14 cellular contexts compared by ENCODE assay signal in the genomic region with DNA sequence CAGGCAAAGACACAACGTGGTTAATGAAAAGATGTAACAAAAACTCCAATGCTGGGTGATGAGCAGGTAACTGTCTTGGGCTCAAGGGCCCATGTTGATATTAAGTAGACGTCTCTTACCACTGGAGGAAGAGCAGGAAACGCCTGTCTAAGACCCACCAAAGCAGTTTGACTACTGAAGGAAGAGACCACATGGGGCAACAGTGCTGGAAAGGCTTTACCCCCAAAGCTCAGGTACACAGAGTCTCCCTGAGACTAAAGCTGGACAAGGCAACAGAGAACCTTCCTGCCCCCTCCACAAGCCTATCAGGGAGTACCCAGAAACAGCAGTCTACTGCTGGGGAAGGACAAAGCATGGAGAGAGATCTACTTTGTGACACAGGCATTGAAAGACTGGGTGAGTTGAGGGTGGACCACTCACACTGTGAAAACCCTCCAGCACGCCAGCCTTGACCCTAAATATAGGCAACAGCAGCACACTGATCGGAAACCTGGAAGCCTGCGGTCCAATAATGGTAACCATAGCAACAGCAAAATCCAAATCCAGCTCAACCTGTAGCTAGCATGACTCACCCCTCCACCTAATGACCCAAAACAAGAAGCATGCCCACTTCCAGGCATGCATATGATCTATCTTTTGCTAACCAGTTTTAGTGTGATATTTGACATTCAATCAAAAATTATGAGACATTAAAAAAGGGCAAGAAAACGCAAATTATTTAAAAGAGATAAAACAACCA.
DNase-seq lines count a peak whose midpoint lies in the region; TF ChIP-seq lines count a peak whose summit lies in the region.
"Had no signal": no experiment of that assay in that cellular context is flagged by ENCODE, and none has a peak within 500 bp of the region (broad histone marks: within the 10 kb centered on the region; RNA-seq: fewer than 3 reads in every experiment).

No MANE protein-coding gene starts in this region.

- POLR2A ChIA-PET in HEK293 (lab: Yijun Ruan, JAX), result no interaction called here

- H3K36me3 ChIP-seq in BLaER1 (no peaks in the 10 kb centered on the region), HEK293 (ENCODE audit: control insufficient read depth in 2 of 2, insufficient read depth in 1 of 2, low read length in 2 of 2) (no peaks in the 10 kb centered on the region), esophagus muscularis mucosa (no peaks in the 10 kb centered on the region), neural progenitor cell (no peaks in the 10 kb centered on the region)
- H3K36me3 ChIP-seq: HAP-1 had no signal

- H3K4me1 Mint-ChIP-seq in neural progenitor cell, result peaks cover 5% of the 10 kb centered on the region

- no peaks in the 10 kb centered on the region for H3F3A ChIP-seq in neural progenitor cell (ENCODE audit: low read depth)

- CTCF ChIA-PET in HEK293 (lab: Yijun Ruan, JAX), result interaction anchor here (0.7 kb wide), 1 partner anchor 108 kb away, joined by 3 read pairs; no protein-coding TSS in a partner anchor

- H3K4me3 Mint-ChIP-seq in neural progenitor cell, result no peak overlapping the region
- H3K4me3 Mint-ChIP-seq: CD4-positive, alpha-beta T cell; HFFc6 had no signal

- peaks cover 7% of the 10 kb centered on the region for H3K9me3 Mint-ChIP-seq in neural progenitor cell

- no peaks in the 10 kb centered on the region for H4K20me1 ChIP-seq in BLaER1
- H4K20me1 ChIP-seq in neural progenitor cell (ENCODE audit: low read depth), result no peaks in the 10 kb centered on the region

- no peak overlapping the region for H3K27ac Mint-ChIP-seq in neural progenitor cell
- H3K27ac Mint-ChIP-seq: CD4-positive, alpha-beta T cell; HFFc6 had no signal

- TF ChIP-seq POLR2A in esophagus muscularis mucosa (IDR thresholded peaks at IDR 0.05; ENCODE audit: low read depth), result no peak

- DNase-seq in NCI-H1417 (lab: John Stamatoyannopoulos, UW) (peak in 2 of 3 experiments; percentile 9 to 11), NCI-H1417 treated with DMSO at 0.1 percent for 48 hours (lab: John Stamatoyannopoulos, UW) (no peak), esophagus muscularis mucosa (ENCODE audit: extremely low spot score) (peak; percentile 81), neural progenitor cell (ENCODE audit: low spot score) (no peak), anterior cingulate cortex (lab: John Stamatoyannopoulos, UW) (no peak), NCI-H2227 (lab: John Stamatoyannopoulos, UW; ENCODE audit: unreplicated experiment) (no peak)
- DNase-seq: 8988T; AML-193; C1 segment of cervical spinal cord; CD4-positive, alpha-beta T cell; HFFc6 had no signal

- intact Hi-C loops in esophagus muscularis mucosa (cut with DNase I), result no loop called here

- 73% methylated on average over 7 of the region's 7 CpGs for WGBS in esophagus muscularis mucosa

- H3K9ac ChIP-seq in BLaER1 (no peak overlapping the region), neural progenitor cell (no peak overlapping the region)

- H3K4me3 ChIP-seq in BLaER1 (no peak overlapping the region), HEK293 (ENCODE audit: low read depth, low read length) (no peak overlapping the region), esophagus muscularis mucosa (no peak overlapping the region), neural progenitor cell (no peak overlapping the region)
- H3K4me3 ChIP-seq: HAP-1 had no signal

- H3K27me3 Mint-ChIP-seq in neural progenitor cell (ENCODE audit: insufficient read depth, low read depth), result peaks cover 9% of the 10 kb centered on the region

- peak overlapping the region; percentile 56 for H3K4me2 ChIP-seq in BLaER1
- no peak overlapping the region for H3K4me2 ChIP-seq in neural progenitor cell

- H3K9me3 ChIP-seq in BLaER1, result peaks cover 20% of the 10 kb centered on the region
- H3K9me3 ChIP-seq in HEK293 (ENCODE audit: control insufficient read depth, insufficient read depth, low read depth, low read length), result no peaks in the 10 kb centered on the region; the same call in none of the 2 replicates
- H3K9me3 ChIP-seq in esophagus muscularis mucosa, result peaks cover 0 to 25% (median 0%) of the 10 kb centered on the region in 4 donors
- no peaks in the 10 kb centered on the region for H3K9me3 ChIP-seq in neural progenitor cell (ENCODE audit: low read depth)
- H3K9me3 ChIP-seq: HAP-1 had no signal

- peaks cover 27% of the 10 kb centered on the region for H3K4me1 ChIP-seq in BLaER1
- no peaks in the 10 kb centered on the region for H3K4me1 ChIP-seq in HEK293 (ENCODE audit: control insufficient read depth, insufficient read depth, low read length)
- no peaks in the 10 kb centered on the region for H3K4me1 ChIP-seq in esophagus muscularis mucosa
- no peaks in the 10 kb centered on the region for H3K4me1 ChIP-seq in neural progenitor cell
- H3K4me1 ChIP-seq: HAP-1 had no signal

- TF ChIP-seq CTCF in HEK293 (tag by site-specific recombination; IDR thresholded peaks at IDR 0.05) (no peak), esophagus muscularis mucosa (IDR thresholded peaks at IDR 0.05) (no peak), neural progenitor cell (IDR thresholded peaks at IDR 0.05) (no peak)

- H2AFZ ChIP-seq in neural progenitor cell (replicated peaks), result no peak overlapping the region

- H3K79me2 ChIP-seq in neural progenitor cell (ENCODE audit: low read depth), result no peaks in the 10 kb centered on the region

- H3K27ac ChIP-seq in BLaER1 (no peak overlapping the region), HEK293 (ENCODE audit: extremely low read depth, low read depth, low read length) (no peak overlapping the region), esophagus muscularis mucosa (replicated peaks in 1 of 4) (no peak overlapping the region), neural progenitor cell (no peak overlapping the region)

- no peak for TF ChIP-seq EP300 in esophagus muscularis mucosa (IDR thresholded peaks at IDR 0.05)

- H3K36me3 Mint-ChIP-seq in neural progenitor cell, result peaks cover 2% of the 10 kb centered on the region

- H3K27me3 ChIP-seq in BLaER1, result no peaks in the 10 kb centered on the region
- peaks cover 0 to 51% (median 0%) of the 10 kb centered on the region in 4 donors for H3K27me3 ChIP-seq in esophagus muscularis mucosa
- peaks cover 55% of the 10 kb centered on the region for H3K27me3 ChIP-seq in neural progenitor cell

TF ChIP-seq in HEK293, 187 proteins besides CTCF, POLR2A, EP300 and RAD21:
- no peak for TF ChIP-seq ZNF654 (tag by site-specific recombination; IDR thresholded peaks at IDR 0.05; ENCODE audit: low read depth)
- TF ChIP-seq SCRT2 (tag by site-specific recombination; IDR thresholded peaks at IDR 0.05), result peak; percentile 73

Comparison
In these comparisons a context has a peak if more than half of its experiments do, and no peak if none do; other contexts are left out.
1. DNase-seq: peak in NCI-H1417 (2 of 3) and esophagus muscularis mucosa (single experiment); none in NCI-H1417 treated with DMSO at 0.1 percent for 48 hours (single experiment), neural progenitor cell (single experiment), anterior cingulate cortex (0 of 58) and NCI-H2227 (single experiment).